Comparison of ENCODE assay signal across 8 cellular contexts in the genomic region with DNA sequence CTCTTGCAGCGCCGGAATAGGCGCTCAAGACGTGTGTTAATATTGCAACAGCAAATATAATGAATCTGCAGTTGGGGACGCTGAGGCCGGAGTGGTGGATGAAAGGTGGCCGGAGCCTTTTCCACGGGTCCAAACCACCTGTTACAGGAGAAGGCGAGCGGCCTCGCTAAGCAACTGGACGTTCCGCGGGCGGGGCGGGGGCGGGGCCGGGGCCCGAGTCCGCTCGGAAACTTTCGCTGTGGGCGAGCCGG. TPM values are rescaled to one million over a fixed set of nuclear protein-coding genes. Genes with fewer than 3 reads are reported as not detected.
A peak's percentile ranks its signal among the peaks of the same experiment; 100 is the strongest.
DNase-seq lines count a peak whose midpoint lies in the region; ATAC-seq and TF ChIP-seq lines count a peak whose summit lies in the region.

No MANE protein-coding gene starts in this region.

- H3K27me3 ChIP-seq in right cardiac atrium (ENCODE audit: control insufficient read depth, insufficient read depth) = no peaks in the 10 kb centered on the region
- H3K27me3 ChIP-seq in stomach = peaks cover 0 to 12% (median 0%) of the 10 kb centered on the region in 3 donors

- WGBS in right cardiac atrium = 1% methylated on average over 24 of the region's 24 CpGs
- WGBS in stomach, 5 donors = 1% methylated on average over 11 to 24 of the region's 24 CpGs

- no peaks in the 10 kb centered on the region for H3K36me3 Mint-ChIP-seq in activated CD4-positive, alpha-beta T cell treated with anti-CD3 and anti-CD28 coated beads, Interleukin-2, amount 10 ng/mL, durations not matched to agents 24 days and 14 days (ENCODE audit: low read depth)
- H3K36me3 Mint-ChIP-seq in T-helper 17 cell (ENCODE audit: low read depth) = peaks cover 2% of the 10 kb centered on the region

- H3K27ac ChIP-seq in right cardiac atrium (ENCODE audit: low read length) (no peak overlapping the region), stomach (peak overlapping the region; percentile 9 to 97 (median 23))

- no peak for TF ChIP-seq POLR2A in stomach (IDR thresholded peaks at IDR 0.05)

- intact Hi-C loops in activated CD4-positive, alpha-beta T cell treated with anti-CD3 and anti-CD28 coated beads, Interleukin-2, amount 10 ng/mL, durations not matched to agents 24 days and 14 days (cut with micrococcal nuclease) = loop anchor here (5.0 kb wide), 2 partner anchors 58 to 72 kb away; no protein-coding TSS in a partner anchor
- intact Hi-C loops in right cardiac atrium (cut with DNase I) (no loop called here), stomach (cut with DNase I; ENCODE audit: low total_unique reads) (no loop called here)

- TF ChIP-seq EP300 in stomach (IDR thresholded peaks at IDR 0.05) = no peak

- no peak for DNase-seq in activated CD4-positive, alpha-beta T cell treated with anti-CD3 and anti-CD28 coated beads, Interleukin-2, amount 10 ng/mL, durations not matched to agents 24 days and 14 days
- DNase-seq in activated CD4-positive, alpha-beta T cell treated with anti-CD3 and anti-CD28 coated beads for 1 hour = no peak
- DNase-seq in T-helper 17 cell (no peak), right cardiac atrium (no peak), stomach (no peak), NCI-H748 (lab: John Stamatoyannopoulos, UW; ENCODE audit: unreplicated experiment) (no peak), SIG-M5 (lab: John Stamatoyannopoulos, UW) (no peak), globus pallidus (ENCODE audit: low spot score) (no peak)

- H3K4me1 Mint-ChIP-seq in activated CD4-positive, alpha-beta T cell treated with anti-CD3 and anti-CD28 coated beads, Interleukin-2, amount 10 ng/mL, durations not matched to agents 24 days and 14 days = peaks cover 15% of the 10 kb centered on the region
- H3K4me1 Mint-ChIP-seq in T-helper 17 cell = peaks cover 18% of the 10 kb centered on the region

- H3K36me3 ChIP-seq in stomach = no peaks in the 10 kb centered on the region

- no peaks in the 10 kb centered on the region for H3K9me3 Mint-ChIP-seq in activated CD4-positive, alpha-beta T cell treated with anti-CD3 and anti-CD28 coated beads, Interleukin-2, amount 10 ng/mL, durations not matched to agents 24 days and 14 days

- H3K27ac Mint-ChIP-seq in activated CD4-positive, alpha-beta T cell treated with anti-CD3 and anti-CD28 coated beads, Interleukin-2, amount 10 ng/mL, durations not matched to agents 24 days and 14 days = no peak overlapping the region
- peak overlapping the region; percentile 6 for H3K27ac Mint-ChIP-seq in T-helper 17 cell

- ATAC-seq in T-helper 17 cell (no peak), right cardiac atrium (no peak)

- H3K9me3 ChIP-seq in T-helper 17 cell (ENCODE audit: control insufficient read depth, low read length, poor library complexity, severe bottlenecking) (no peaks in the 10 kb centered on the region), right cardiac atrium (ENCODE audit: control insufficient read depth, low read length) (no peaks in the 10 kb centered on the region), stomach (no peaks in the 10 kb centered on the region)

- TF ChIP-seq CTCF in stomach (IDR thresholded peaks at IDR 0.05) = no peak

- H3K27me3 Mint-ChIP-seq in activated CD4-positive, alpha-beta T cell treated with anti-CD3 and anti-CD28 coated beads, Interleukin-2, amount 10 ng/mL, durations not matched to agents 24 days and 14 days = peaks cover 32% of the 10 kb centered on the region
- H3K27me3 Mint-ChIP-seq in T-helper 17 cell = peaks cover 7% of the 10 kb centered on the region

- peak overlapping the region; percentile 82 for H3K4me3 Mint-ChIP-seq in activated CD4-positive, alpha-beta T cell treated with anti-CD3 and anti-CD28 coated beads, Interleukin-2, amount 10 ng/mL, durations not matched to agents 24 days and 14 days
- peak overlapping the region; percentile 84 for H3K4me3 Mint-ChIP-seq in T-helper 17 cell

- H3K4me3 ChIP-seq in right cardiac atrium (ENCODE audit: low read length) (peak overlapping the region; percentile 35), stomach (peak overlapping the region; percentile 95 to 100 (median 98))

- H3K4me1 ChIP-seq in right cardiac atrium (ENCODE audit: control insufficient read depth, insufficient read depth, low read length) (peaks cover 24% of the 10 kb centered on the region), stomach (peaks cover 40 to 49% (median 48%) of the 10 kb centered on the region in 4 donors)

RNA-seq across cellular contexts. Expression of a gene that starts 0.3 kb away (rescaled TPM):
- 4.7 and 5.9 TPM in 2 replicates for total RNA-seq in activated CD4-positive, alpha-beta T cell treated with anti-CD3 and anti-CD28 coated beads, Interleukin-2, amount 10 ng/mL, durations not matched to agents 24 days and 14 days
- total RNA-seq in T-helper 17 cell = 1 to 10 TPM; 1.7 to 2.4 TPM
- 10 to 100 TPM; 47.9 to 76.6 (median 60.7) TPM for total RNA-seq in right cardiac atrium
- 53.3 TPM for polyA plus RNA-seq in right cardiac atrium
- 10 to 100 TPM; 13.8 to 60.7 (median 22.3) TPM for total RNA-seq in stomach
- 10 to 100 TPM in 1 of 3 donors, 1 to 10 TPM in 2; 4.1 to 11.6 (median 6.2) TPM for polyA plus RNA-seq in stomach
